ENCODE assay signal across 9 cellular contexts in genomic region chr11:73177380-73178091, GRCh38. TPM values are rescaled to one million over a fixed set of nuclear protein-coding genes. Genes with fewer than 3 reads are reported as not detected.
DNase-seq lines count a peak whose midpoint lies in the region; ATAC-seq and TF ChIP-seq lines count a peak whose summit lies in the region.
"Had no signal": no experiment of that assay in that cellular context is flagged by ENCODE, and none has a peak within 500 bp of the region (broad histone marks: within the 10 kb centered on the region; RNA-seq: fewer than 3 reads in every experiment).

No MANE protein-coding gene starts in this region.

- no peak for ATAC-seq in activated CD8-positive, alpha-beta T cell treated with anti-CD3 and anti-CD28 coated beads, Interleukin-2, amount 10 ng/mL, durations not matched to agents 7 days and 5 days
- no peak for ATAC-seq in activated CD8-positive, alpha-beta T cell treated with anti-CD3 and anti-CD28 coated beads for 36 hours
- ATAC-seq in upper lobe of left lung (ENCODE audit: low FRiP score in 2 of 2) (peak; percentile 16 to 26), GM19351 (IDR thresholded peaks at IDR 0.05; ENCODE audit: unreplicated experiment) (no peak)

- no peak overlapping the region for H3K18ac ChIP-seq in mesenchymal stem cell (ENCODE audit: low read depth in 1 of 2, low read length in 2 of 2)

- TF ChIP-seq CTCF in activated CD8-positive, alpha-beta T cell treated with anti-CD3 and anti-CD28 coated beads for 36 hours (IDR thresholded peaks at IDR 0.05), result no peak
- TF ChIP-seq CTCF in upper lobe of left lung (IDR thresholded peaks at IDR 0.05), result no peak

- no peak overlapping the region for H3K4ac ChIP-seq in mesenchymal stem cell (ENCODE audit: low read depth in 1 of 2, low read length in 2 of 2)

- no peak overlapping the region for H3K4me2 ChIP-seq in mesenchymal stem cell (ENCODE audit: low read length, poor library complexity, severe bottlenecking)

- H3K27ac ChIP-seq in mesenchymal stem cell (ENCODE audit: low read length, poor library complexity, severe bottlenecking) (no peak overlapping the region), upper lobe of left lung (peak overlapping the region; percentile 64 to 78 (median 70))
- H3K27ac ChIP-seq: neutrophil had no signal

- H2AFZ ChIP-seq in mesenchymal stem cell (ENCODE audit: low read depth, low read length), result no peak overlapping the region

- no peak overlapping the region for H4K8ac ChIP-seq in mesenchymal stem cell (ENCODE audit: low read length)

- H2BK120ac ChIP-seq in mesenchymal stem cell (ENCODE audit: low read depth, low read length), result no peak overlapping the region

- no peak overlapping the region for H3K14ac ChIP-seq in mesenchymal stem cell (ENCODE audit: low read length in 2 of 2)

- H3K27me3 Mint-ChIP-seq in activated CD8-positive, alpha-beta T cell treated with anti-CD3 and anti-CD28 coated beads, Interleukin-2, amount 10 ng/mL, durations not matched to agents 7 days and 5 days (ENCODE audit: low read depth), result peaks cover 21% of the 10 kb centered on the region
- H3K27me3 Mint-ChIP-seq in activated CD8-positive, alpha-beta T cell treated with anti-CD3 and anti-CD28 coated beads for 36 hours, result no peaks in the 10 kb centered on the region
- peaks cover 3% of the 10 kb centered on the region for H3K27me3 Mint-ChIP-seq in dendritic cell treated with granulocyte-macrophage colony-stimulating factor and Interleukin-4, amounts not matched to agents 40 ng/mL and 50 ng/mL, for 4 days

- no peak overlapping the region for H3K23ac ChIP-seq in mesenchymal stem cell (ENCODE audit: low read length in 2 of 2)

- CTCF ChIA-PET in activated CD8-positive, alpha-beta T cell treated with anti-CD3 and anti-CD28 coated beads, Interleukin-2, amount 10 ng/mL, durations not matched to agents 7 days and 5 days (lab: Charles Lee), result interaction anchor here (0.6 to 6.5 kb wide), 51 partner anchors 9 to 493 kb away, joined by 3 to 124 read pairs (median 5); partner anchors contain the start of genes ATG16L2, FCHSD2 and STARD10
- CTCF ChIA-PET in activated CD8-positive, alpha-beta T cell treated with anti-CD3 and anti-CD28 coated beads for 36 hours (lab: Charles Lee), result interaction anchor here (0.7 to 5.8 kb wide), 58 partner anchors 9 to 493 kb away, joined by 3 to 68 read pairs (median 4); partner anchors contain the start of gene FCHSD2

- no peak for TF ChIP-seq EP300 in upper lobe of left lung (IDR thresholded peaks at IDR 0.05)

- H3K4me3 ChIP-seq in mesenchymal stem cell (ENCODE audit: insufficient read depth in 1 of 2, low read depth in 1 of 2, low read length in 2 of 2) (no peak overlapping the region), upper lobe of left lung (no peak overlapping the region)

- H4K91ac ChIP-seq in mesenchymal stem cell (ENCODE audit: low read length), result no peak overlapping the region

- H3K9ac ChIP-seq in mesenchymal stem cell (ENCODE audit: low read length), result peak overlapping the region; percentile 51

- no peaks in the 10 kb centered on the region for H3K79me1 ChIP-seq in mesenchymal stem cell (replicated peaks; ENCODE audit: low read length, poor library complexity, severe bottlenecking)

- H2BK12ac ChIP-seq in mesenchymal stem cell (ENCODE audit: low read length in 2 of 2), result no peak overlapping the region

- H3K36me3 ChIP-seq in mesenchymal stem cell (ENCODE audit: control insufficient read depth in 1 of 2, insufficient read depth in 2 of 2, low read depth in 1 of 2, low read length in 2 of 2), result no peaks in the 10 kb centered on the region
- no peaks in the 10 kb centered on the region for H3K36me3 ChIP-seq in upper lobe of left lung
- H3K36me3 ChIP-seq: neutrophil had no signal

- H2BK15ac ChIP-seq in mesenchymal stem cell (ENCODE audit: low read depth, poor library complexity, severe bottlenecking), result no peak overlapping the region

- POLR2A ChIA-PET in activated CD8-positive, alpha-beta T cell treated with anti-CD3 and anti-CD28 coated beads, Interleukin-2, amount 10 ng/mL, durations not matched to agents 7 days and 5 days (lab: Charles Lee), result interaction anchor here (0.6 to 4.2 kb wide), 9 partner anchors 14 to 457 kb away, joined by 3 to 29 read pairs (median 4); partner anchors contain the start of gene FCHSD2
- POLR2A ChIA-PET in activated CD8-positive, alpha-beta T cell treated with anti-CD3 and anti-CD28 coated beads for 36 hours (lab: Charles Lee), result interaction anchor here (0.6 to 1.2 kb wide), 3 partner anchors 14 to 341 kb away, joined by 3 to 4 read pairs (median 3); no protein-coding TSS in a partner anchor

- H3K27me3 ChIP-seq in mesenchymal stem cell (ENCODE audit: control insufficient read depth in 1 of 2, insufficient read depth in 1 of 2, low read length in 2 of 2) (peaks cover 3 to 5% of the 10 kb centered on the region in 2 experiments), upper lobe of left lung (no peaks in the 10 kb centered on the region)
- H3K27me3 ChIP-seq: neutrophil had no signal

- H3K4me1 Mint-ChIP-seq in activated CD8-positive, alpha-beta T cell treated with anti-CD3 and anti-CD28 coated beads, Interleukin-2, amount 10 ng/mL, durations not matched to agents 7 days and 5 days (ENCODE audit: low read depth), result peaks cover 33% of the 10 kb centered on the region
- no peaks in the 10 kb centered on the region for H3K4me1 Mint-ChIP-seq in activated CD8-positive, alpha-beta T cell treated with anti-CD3 and anti-CD28 coated beads for 36 hours (ENCODE audit: low read depth)
- H3K4me1 Mint-ChIP-seq in dendritic cell treated with granulocyte-macrophage colony-stimulating factor and Interleukin-4, amounts not matched to agents 40 ng/mL and 50 ng/mL, for 4 days (ENCODE audit: low read depth), result peaks cover 30% of the 10 kb centered on the region

- peaks cover 2% of the 10 kb centered on the region for H3K4me1 ChIP-seq in mesenchymal stem cell (ENCODE audit: control insufficient read depth, insufficient read depth, low read depth, low read length)
- peaks cover 18 to 37% (median 25%) of the 10 kb centered on the region in 4 donors for H3K4me1 ChIP-seq in upper lobe of left lung

- intact Hi-C loops in activated CD8-positive, alpha-beta T cell treated with anti-CD3 and anti-CD28 coated beads for 36 hours (cut with micrococcal nuclease), result loop anchor here (10.0 kb wide), 1 partner anchor 253 kb away; no protein-coding TSS in a partner anchor
- intact Hi-C loops in dendritic cell treated with granulocyte-macrophage colony-stimulating factor and Interleukin-4, amounts not matched to agents 40 ng/mL and 50 ng/mL, for 4 days (cut with micrococcal nuclease), result loop anchor here (2.0 to 5.0 kb wide), 4 partner anchors 35 to 345 kb away; partner anchors contain the start of gene FCHSD2

- H3K9me3 Mint-ChIP-seq in activated CD8-positive, alpha-beta T cell treated with anti-CD3 and anti-CD28 coated beads, Interleukin-2, amount 10 ng/mL, durations not matched to agents 7 days and 5 days (ENCODE audit: insufficient read depth), result no peaks in the 10 kb centered on the region
- H3K9me3 Mint-ChIP-seq in activated CD8-positive, alpha-beta T cell treated with anti-CD3 and anti-CD28 coated beads for 36 hours, result no peaks in the 10 kb centered on the region
- H3K9me3 Mint-ChIP-seq in dendritic cell treated with granulocyte-macrophage colony-stimulating factor and Interleukin-4, amounts not matched to agents 40 ng/mL and 50 ng/mL, for 4 days, result no peaks in the 10 kb centered on the region

- no peaks in the 10 kb centered on the region for H3K9me3 ChIP-seq in mesenchymal stem cell (ENCODE audit: control insufficient read depth, low read length)
- no peaks in the 10 kb centered on the region for H3K9me3 ChIP-seq in upper lobe of left lung
- H3K9me3 ChIP-seq: neutrophil had no signal

- WGBS in mesenchymal stem cell, result 84% methylated on average over 8 of the region's 9 CpGs
- 50 to 57% methylated on average over 6 to 9 of the region's 9 CpGs for WGBS in upper lobe of left lung, 2 donors

- peak overlapping the region; percentile 67 for H2AK5ac ChIP-seq in mesenchymal stem cell (ENCODE audit: low read length, severe bottlenecking)

- no peak overlapping the region for H3K4me3 Mint-ChIP-seq in activated CD8-positive, alpha-beta T cell treated with anti-CD3 and anti-CD28 coated beads, Interleukin-2, amount 10 ng/mL, durations not matched to agents 7 days and 5 days
- no peak overlapping the region for H3K4me3 Mint-ChIP-seq in activated CD8-positive, alpha-beta T cell treated with anti-CD3 and anti-CD28 coated beads for 36 hours
- H3K4me3 Mint-ChIP-seq in dendritic cell treated with granulocyte-macrophage colony-stimulating factor and Interleukin-4, amounts not matched to agents 40 ng/mL and 50 ng/mL, for 4 days, result no peak overlapping the region

- no peaks in the 10 kb centered on the region for H3K36me3 Mint-ChIP-seq in activated CD8-positive, alpha-beta T cell treated with anti-CD3 and anti-CD28 coated beads, Interleukin-2, amount 10 ng/mL, durations not matched to agents 7 days and 5 days (ENCODE audit: low read depth)
- H3K36me3 Mint-ChIP-seq in activated CD8-positive, alpha-beta T cell treated with anti-CD3 and anti-CD28 coated beads for 36 hours (ENCODE audit: low read depth), result no peaks in the 10 kb centered on the region
- H3K36me3 Mint-ChIP-seq in dendritic cell treated with granulocyte-macrophage colony-stimulating factor and Interleukin-4, amounts not matched to agents 40 ng/mL and 50 ng/mL, for 4 days (ENCODE audit: low read depth), result no peaks in the 10 kb centered on the region

- TF ChIP-seq POLR2A in upper lobe of left lung (IDR thresholded peaks at IDR 0.05), result no peak

- H3K27ac Mint-ChIP-seq in activated CD8-positive, alpha-beta T cell treated with anti-CD3 and anti-CD28 coated beads, Interleukin-2, amount 10 ng/mL, durations not matched to agents 7 days and 5 days, result peak overlapping the region; percentile 64
- H3K27ac Mint-ChIP-seq in activated CD8-positive, alpha-beta T cell treated with anti-CD3 and anti-CD28 coated beads for 36 hours, result no peak overlapping the region
- H3K27ac Mint-ChIP-seq in dendritic cell treated with granulocyte-macrophage colony-stimulating factor and Interleukin-4, amounts not matched to agents 40 ng/mL and 50 ng/mL, for 4 days, result peak overlapping the region; percentile 52

- no peak for DNase-seq in activated CD8-positive, alpha-beta T cell treated with anti-CD3 and anti-CD28 coated beads, Interleukin-2, amount 10 ng/mL, durations not matched to agents 7 days and 5 days
- no peak for DNase-seq in activated CD8-positive, alpha-beta T cell treated with anti-CD3 and anti-CD28 coated beads for 36 hours
- no peak for DNase-seq in mesenchymal stem cell
- DNase-seq in upper lobe of left lung, result peak in 1 of 2 donors; percentile 46
- no peak for DNase-seq in RPMI8226
- DNase-seq in activated T-cell treated with anti-CD3 and anti-CD28 coated beads for 4 hours, result no peak

- no peak overlapping the region for H2BK5ac ChIP-seq in mesenchymal stem cell (ENCODE audit: low read depth, low read length, poor library complexity, severe bottlenecking)

RNA-seq across cellular contexts. Expression of gene FCHSD2, which starts 35.4 kb away (rescaled TPM):
- 10 to 100 TPM; 49.6 to 51.8 TPM for total RNA-seq in activated CD8-positive, alpha-beta T cell treated with anti-CD3 and anti-CD28 coated beads, Interleukin-2, amount 10 ng/mL, durations not matched to agents 7 days and 5 days
- 10 to 100 TPM; 23.6 to 24.8 TPM for total RNA-seq in activated CD8-positive, alpha-beta T cell treated with anti-CD3 and anti-CD28 coated beads for 36 hours
- 12.8 TPM for polyA plus RNA-seq in mesenchymal stem cell (2013, experiment 1 of 2)
- 11.6 TPM for polyA plus RNA-seq in mesenchymal stem cell (2013, experiment 2 of 2)
- total RNA-seq in upper lobe of left lung, result 10 to 100 TPM; 22.5 to 55.6 (median 42.7) TPM

RNA-seq across cellular contexts. Expression of gene P2RY2, which starts 40.5 kb away (rescaled TPM):
- not detected for total RNA-seq in activated CD8-positive, alpha-beta T cell treated with anti-CD3 and anti-CD28 coated beads, Interleukin-2, amount 10 ng/mL, durations not matched to agents 7 days and 5 days
- not detected for total RNA-seq in activated CD8-positive, alpha-beta T cell treated with anti-CD3 and anti-CD28 coated beads for 36 hours
- polyA plus RNA-seq in mesenchymal stem cell (2013, experiment 1 of 2), result 0.01 TPM
- polyA plus RNA-seq in mesenchymal stem cell (2013, experiment 2 of 2), result 0.03 TPM
- total RNA-seq in upper lobe of left lung, result 10 to 100 TPM in 4 of 6 donors, 1 to 10 TPM in 2; 7.8 to 15.0 (median 11.7) TPM

Comparison
In these comparisons a context has a peak if more than half of its experiments do, and no peak if none do; other contexts are left out.
1. ATAC-seq: peak in upper lobe of left lung (2 of 2); none in activated CD8-positive, alpha-beta T cell treated with anti-CD3 and anti-CD28 coated beads, Interleukin-2, amount 10 ng/mL, durations not matched to agents 7 days and 5 days (single experiment), activated CD8-positive, alpha-beta T cell treated with anti-CD3 and anti-CD28 coated beads for 36 hours (single experiment) and GM19351 (single experiment).
2. RNA of gene P2RY2, which starts 40.5 kb away (total RNA-seq): 7.8 to 15.0 TPM in upper lobe of left lung; not detected in activated CD8-positive, alpha-beta T cell treated with anti-CD3 and anti-CD28 coated beads, Interleukin-2, amount 10 ng/mL, durations not matched to agents 7 days and 5 days and not detected in activated CD8-positive, alpha-beta T cell treated with anti-CD3 and anti-CD28 coated beads for 36 hours; every median in the first group is over 4 times any median in the second.